22 cellular contexts compared by ENCODE assay signal in the genomic region with DNA sequence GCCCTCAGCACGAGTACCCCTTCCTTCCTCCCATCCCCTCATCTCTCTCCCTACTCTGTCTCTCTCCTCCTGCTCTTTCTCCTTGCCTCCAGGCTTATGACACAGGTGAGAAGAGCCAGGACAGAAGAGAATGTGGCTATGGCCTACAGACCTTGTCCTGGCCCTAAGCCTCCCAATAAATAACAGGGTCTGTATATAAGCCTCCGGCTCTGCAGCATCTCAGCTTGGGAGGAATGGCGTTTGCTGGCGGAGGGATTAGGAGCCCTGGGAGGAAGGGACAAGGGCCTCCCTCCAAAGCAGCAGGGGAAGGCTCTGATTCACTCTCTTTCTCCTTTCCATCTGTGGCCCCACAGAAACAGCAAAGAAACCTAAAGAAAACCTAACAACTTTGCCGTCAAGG. TPM values are rescaled to one million over a fixed set of nuclear protein-coding genes. Genes with fewer than 3 reads are reported as not detected.
DNase-seq lines count a peak whose midpoint lies in the region; ATAC-seq and TF ChIP-seq lines count a peak whose summit lies in the region.
"Had no signal": no experiment of that assay in that cellular context is flagged by ENCODE, and none has a peak within 500 bp of the region (broad histone marks: within the 10 kb centered on the region; RNA-seq: fewer than 3 reads in every experiment).

No MANE protein-coding gene starts in this region.

- no peaks in the 10 kb centered on the region for H3K36me3 ChIP-seq in HUES48 (ENCODE audit: control insufficient read depth, insufficient read depth, low read length)
- H3K36me3 ChIP-seq in mesendoderm (ENCODE audit: control insufficient read depth, insufficient read depth, low read length) = no peaks in the 10 kb centered on the region
- no peaks in the 10 kb centered on the region for H3K36me3 ChIP-seq in smooth muscle cell (ENCODE audit: low read depth)
- no peaks in the 10 kb centered on the region for H3K36me3 ChIP-seq in spleen
- no peaks in the 10 kb centered on the region for H3K36me3 ChIP-seq in heart right ventricle
- H3K36me3 ChIP-seq: ovary, thoracic aorta had no signal

- H3K4me1 ChIP-seq in HUES48 (ENCODE audit: control insufficient read depth, insufficient read depth, low read length) = peaks cover 51% of the 10 kb centered on the region
- peaks cover 52% of the 10 kb centered on the region for H3K4me1 ChIP-seq in mesendoderm (ENCODE audit: control insufficient read depth, low read depth, low read length)
- peaks cover 32% of the 10 kb centered on the region for H3K4me1 ChIP-seq in smooth muscle cell (ENCODE audit: low read depth)
- peaks cover 4 to 41% (median 20%) of the 10 kb centered on the region in 6 donors for H3K4me1 ChIP-seq in spleen
- H3K4me1 ChIP-seq in heart right ventricle = peaks cover 0 to 15% (median 8%) of the 10 kb centered on the region in 9 donors

- peaks cover 21% of the 10 kb centered on the region for H3K79me1 ChIP-seq in mesendoderm (ENCODE audit: low read length)

- no peak for TF ChIP-seq POLR2A in spleen (IDR thresholded peaks at IDR 0.05)

- peak overlapping the region; percentile 93 for H2AK5ac ChIP-seq in mesendoderm (ENCODE audit: low read length)

- peaks cover 10% of the 10 kb centered on the region for H3F3A ChIP-seq in smooth muscle cell (ENCODE audit: low read depth)

- H3K4me2 ChIP-seq in mesendoderm (ENCODE audit: low read length) (no peak overlapping the region), smooth muscle cell (peak overlapping the region; percentile 42)
- H3K4me2 ChIP-seq: KMS-11 had no signal

- H3K56ac ChIP-seq in mesendoderm (ENCODE audit: low read length) = peak overlapping the region; percentile 28

- H3K4ac ChIP-seq in mesendoderm (ENCODE audit: low read depth, low read length) = peak overlapping the region; percentile 6

- H4K20me1 ChIP-seq in smooth muscle cell (ENCODE audit: low read depth) = no peaks in the 10 kb centered on the region

- H3K27me3 ChIP-seq in HUES48 (ENCODE audit: control insufficient read depth, insufficient read depth, low read length) (no peaks in the 10 kb centered on the region), mesendoderm (ENCODE audit: insufficient read depth, low read length, poor library complexity) (no peaks in the 10 kb centered on the region), smooth muscle cell (ENCODE audit: low read depth) (no peaks in the 10 kb centered on the region), spleen (replicated peaks in 1 of 7) (peaks cover 0 to 32% (median 0%) of the 10 kb centered on the region in 7 donors), heart right ventricle (peaks cover 0 to 13% (median 0%) of the 10 kb centered on the region in 7 donors)
- H3K27me3 ChIP-seq: ovary had no signal

- no peak overlapping the region for H2AFZ ChIP-seq in smooth muscle cell (ENCODE audit: low read depth)

- H3K27ac ChIP-seq in HUES48 (ENCODE audit: low read depth, low read length) = peak overlapping the region; percentile 50
- H3K27ac ChIP-seq in mesendoderm (ENCODE audit: low read depth, low read length) = peak overlapping the region; percentile 54
- peak overlapping the region; percentile 63 for H3K27ac ChIP-seq in smooth muscle cell (ENCODE audit: low read depth)
- no peak overlapping the region for H3K27ac ChIP-seq in spleen
- H3K27ac ChIP-seq in heart right ventricle = no peak overlapping the region
- H3K27ac ChIP-seq: KMS-11, ovary, RWPE1, SK-N-MC, thoracic aorta had no signal

- H2BK120ac ChIP-seq in mesendoderm (ENCODE audit: low read depth, low read length) = peak overlapping the region; percentile 77

- TF ChIP-seq CTCF in smooth muscle cell (IDR thresholded peaks at IDR 0.05; ENCODE audit: borderline replicate concordance, insufficient read depth, poor library complexity, severe bottlenecking) = no peak
- TF ChIP-seq CTCF in spleen (IDR thresholded peaks at IDR 0.05 in 8 of 11, conservative IDR thresholded peaks at IDR 0.05 in 3 of 11) = no peak
- TF ChIP-seq CTCF in heart right ventricle (IDR thresholded peaks at IDR 0.05) = no peak

- H3K9ac ChIP-seq in HUES48 (ENCODE audit: low read depth, low read length) = no peak overlapping the region
- peak overlapping the region; percentile 12 for H3K9ac ChIP-seq in mesendoderm (ENCODE audit: low read length)
- no peak overlapping the region for H3K9ac ChIP-seq in smooth muscle cell (ENCODE audit: low read depth)
- H3K9ac ChIP-seq: KMS-11 had no signal

- no peak overlapping the region for H4K5ac ChIP-seq in mesendoderm (ENCODE audit: low read length)

- DNase-seq in amniotic epithelial cell (ENCODE audit: low read depth) (peak; percentile 42), mesendoderm (no peak), smooth muscle cell (lab: John Stamatoyannopoulos, UW; ENCODE audit: unreplicated experiment) (no peak), spleen (no peak), heart right ventricle (no peak), NCI-H1436 (lab: John Stamatoyannopoulos, UW) (no peak)
- DNase-seq: activated CD4-positive, alpha-beta T cell treated with anti-CD3 and anti-CD28 coated beads for 4 hours; activated naive CD4-positive, alpha-beta T cell treated with Interleukin-2 at 50 U/mL for 16 hours; activated T-cell treated with anti-CD3 and anti-CD28 coated beads, Interleukin-2, amount 50 U/mL, for 48 hours; naive B cell; NCI-H1694 treated with DMSO at 0.1 percent for 48 hours; NCI-H2171; ovary; right cardiac atrium; stimulated activated naive CD4-positive, alpha-beta T cell treated with Interleukin-2 at 50 U/mL for 16 hours had no signal

- no peak for ATAC-seq in heart right ventricle
- ATAC-seq: right cardiac atrium had no signal

- H3K79me2 ChIP-seq in mesendoderm (ENCODE audit: control insufficient read depth, insufficient read depth, low read length) (peaks cover 8% of the 10 kb centered on the region), smooth muscle cell (ENCODE audit: low read depth) (no peaks in the 10 kb centered on the region)

- H3K9me3 ChIP-seq in HUES48 (ENCODE audit: control insufficient read depth, insufficient read depth, low read length) (no peaks in the 10 kb centered on the region), smooth muscle cell (replicated peaks; ENCODE audit: low read depth) (no peaks in the 10 kb centered on the region), spleen (no peaks in the 10 kb centered on the region), heart right ventricle (no peaks in the 10 kb centered on the region)
- H3K9me3 ChIP-seq: ovary, thoracic aorta had no signal

- intact Hi-C loops in spleen (cut with DNase I; ENCODE audit: low total_unique reads) (no loop called here), heart right ventricle (cut with DNase I) (no loop called here)

- H2BK15ac ChIP-seq in mesendoderm (replicated peaks; ENCODE audit: low read depth) = no peak overlapping the region

- WGBS in mesendoderm (ENCODE audit: extremely low coverage, insufficient coverage, low lambda C conversion rate) = no CpG with 5 or more reads among the region's 5 CpGs
- 19% methylated on average over 5 of the region's 5 CpGs for WGBS in smooth muscle cell (ENCODE audit: low lambda C conversion rate)
- 70 to 83% (median 80%) methylated on average over 5 of the region's 5 CpGs for WGBS in spleen, 5 donors
- WGBS in heart right ventricle, 2 donors = 85 to 89% methylated on average over 5 of the region's 5 CpGs

- no peak overlapping the region for H3K23ac ChIP-seq in mesendoderm (ENCODE audit: low read length)

- H2BK5ac ChIP-seq in mesendoderm (ENCODE audit: low read length) = peak overlapping the region; percentile 68

- H3K4me3 ChIP-seq in HUES48 (ENCODE audit: low read depth, low read length) = no peak overlapping the region
- no peak overlapping the region for H3K4me3 ChIP-seq in mesendoderm (ENCODE audit: low read length)
- no peak overlapping the region for H3K4me3 ChIP-seq in smooth muscle cell
- no peak overlapping the region for H3K4me3 ChIP-seq in spleen
- H3K4me3 ChIP-seq in heart right ventricle = no peak overlapping the region
- H3K4me3 ChIP-seq: lung, ovary, SK-N-MC, thoracic aorta had no signal

- H3K18ac ChIP-seq in mesendoderm (ENCODE audit: low read length) = peak overlapping the region; percentile 88

- H4K8ac ChIP-seq in mesendoderm (ENCODE audit: low read depth, low read length) = no peak overlapping the region

RNA-seq across cellular contexts. Expression of gene COL13A1, which starts 45.8 kb away (rescaled TPM):
- 14.4 TPM for polyA plus RNA-seq in mesendoderm (2013, experiment 1 of 2)
- 14.6 TPM for polyA plus RNA-seq in mesendoderm (2013, experiment 2 of 2)
- total RNA-seq in smooth muscle cell (4.9 and 6.1 TPM in 2 replicates), spleen (10 to 100 TPM in 3 of 7 donors, 1 to 10 TPM in 4; 4.5 to 16.1 (median 8.6) TPM), heart right ventricle (1 to 10 TPM in 9 of 10 donors, under 1 TPM in 1; 0.70 to 6.8 (median 2.9) TPM)
- polyA plus RNA-seq in smooth muscle cell (11.6 and 15.0 TPM in 2 replicates), spleen (10 to 100 TPM in 2 of 3 donors, 1 to 10 TPM in 1; 4.1 to 13.7 (median 10.4) TPM), heart right ventricle (1 to 10 TPM; 2.1 to 2.5 TPM)
- total RNA-seq: activated CD8-positive, alpha-beta memory T cell treated with anti-CD3 and anti-CD28 coated beads for 36 hours had no signal

Comparison
In these comparisons a context has a peak if more than half of its experiments do, and no peak if none do; other contexts are left out.
1. H3K27ac ChIP-seq: peak in HUES48 (single experiment), mesendoderm (single experiment) and smooth muscle cell (single experiment); none in spleen (0 of 8) and heart right ventricle (0 of 10).